1 cellular context compared by ENCODE assay signal in the genomic region with DNA sequence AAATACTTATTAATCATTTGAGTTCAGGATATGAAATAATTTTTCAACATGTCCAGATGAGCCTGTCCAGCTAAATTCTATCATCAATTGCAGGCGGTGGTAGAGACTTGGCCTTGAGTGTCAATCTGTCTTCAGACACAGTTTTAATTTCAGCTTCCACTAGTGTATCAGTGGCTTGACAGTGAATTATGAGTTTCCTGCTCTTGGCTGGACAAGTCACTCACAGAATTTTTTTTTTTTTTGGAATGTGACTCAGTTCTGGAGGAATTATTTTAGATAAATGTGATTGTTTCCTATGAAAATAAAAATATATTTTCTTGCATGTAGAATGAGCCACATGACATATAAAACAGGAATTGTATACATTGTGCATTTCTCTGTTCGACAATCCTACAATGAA.
TF ChIP-seq lines count a peak whose summit lies in the region.

No MANE protein-coding gene starts in this region.

TF ChIP-seq in IMR-90, 13 proteins besides CTCF, POLR2A, EP300 and RAD21 (continued from another document):
- TF ChIP-seq, protein P1, sequence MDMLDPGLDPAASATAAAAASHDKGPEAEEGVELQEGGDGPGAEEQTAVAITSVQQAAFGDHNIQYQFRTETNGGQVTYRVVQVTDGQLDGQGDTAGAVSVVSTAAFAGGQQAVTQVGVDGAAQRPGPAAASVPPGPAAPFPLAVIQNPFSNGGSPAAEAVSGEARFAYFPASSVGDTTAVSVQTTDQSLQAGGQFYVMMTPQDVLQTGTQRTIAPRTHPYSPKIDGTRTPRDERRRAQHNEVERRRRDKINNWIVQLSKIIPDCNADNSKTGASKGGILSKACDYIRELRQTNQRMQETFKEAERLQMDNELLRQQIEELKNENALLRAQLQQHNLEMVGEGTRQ (IDR thresholded peaks at IDR 0.05; ENCODE audit: low read depth, low read length) = no peak
- TF ChIP-seq CHD1 (IDR thresholded peaks at IDR 0.05; ENCODE audit: low read depth, low read length) (no peak), MXI1 (IDR thresholded peaks at IDR 0.05; ENCODE audit: borderline replicate concordance, low read depth, low read length) (no peak), MAFK (IDR thresholded peaks at IDR 0.05; ENCODE audit: low read depth, low read length) (no peak), MAZ (IDR thresholded peaks at IDR 0.05; ENCODE audit: borderline replicate concordance, low read depth, low read length) (no peak), FOS (IDR thresholded peaks at IDR 0.05; ENCODE audit: low read depth, low read length) (no peak)
